28 cellular contexts compared by ENCODE assay signal in the genomic region with DNA sequence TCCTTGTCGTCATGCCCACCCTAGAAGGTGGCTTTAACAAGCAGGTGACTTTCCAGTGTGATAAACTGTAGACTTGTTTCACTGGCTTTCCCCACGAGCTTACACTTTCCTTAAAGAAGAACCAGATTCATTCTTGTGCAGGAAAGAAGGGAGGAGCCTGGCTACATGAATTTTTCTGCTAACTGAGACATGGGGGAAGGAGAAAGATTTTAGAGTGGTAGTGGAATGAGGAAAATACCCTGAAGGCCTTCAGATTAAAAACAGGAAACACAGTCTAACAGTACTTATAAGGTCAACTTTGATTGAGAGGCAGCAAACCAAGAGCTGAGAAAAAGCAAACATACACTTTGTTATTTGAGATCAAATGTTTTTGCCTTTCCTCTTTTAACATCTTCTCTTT.
DNase-seq lines count a peak whose midpoint lies in the region; ATAC-seq, FAIRE-seq and TF ChIP-seq lines count a peak whose summit lies in the region.
"Had no signal": no experiment of that assay in that cellular context is flagged by ENCODE, and none has a peak within 500 bp of the region (broad histone marks: within the 10 kb centered on the region; RNA-seq: fewer than 3 reads in every experiment).

No MANE protein-coding gene starts in this region.

- H3F3A ChIP-seq in GM23338 (replicated peaks; ENCODE audit: low read depth): no peaks in the 10 kb centered on the region

- H4K20me1 ChIP-seq in GM23338 (replicated peaks; ENCODE audit: insufficient read depth) (no peaks in the 10 kb centered on the region), keratinocyte (ENCODE audit: control insufficient read depth, extremely low read depth, insufficient read depth, low read length) (no peaks in the 10 kb centered on the region)

- H3K27ac Mint-ChIP-seq in GM23338: no peak overlapping the region
- peak overlapping the region in 4 of 5 experiments; percentile 54 to 94 (median 80) for H3K27ac Mint-ChIP-seq in brain
- H3K27ac Mint-ChIP-seq: CD14-positive monocyte; IgD-negative memory B cell; immature natural killer cell; stimulated activated naive CD8-positive, alpha-beta T cell treated with anti-CD3 and anti-CD28 coated beads, Interleukin-15, amount 100 ng/mL, for 72 hours had no signal

- no peak for TF ChIP-seq POLR2A in vagina (IDR thresholded peaks at IDR 0.05)

- ATAC-seq in GM23338: no peak
- ATAC-seq: left colon; stimulated activated naive CD8-positive, alpha-beta T cell treated with anti-CD3 and anti-CD28 coated beads, Interleukin-15, amount 100 ng/mL, for 72 hours had no signal

- peaks cover 2% of the 10 kb centered on the region; the same call in 1 of the 2 replicates for H3K9me2 ChIP-seq in GM23338 (ENCODE audit: insufficient read depth)

- H3K79me2 ChIP-seq in GM23338 (replicated peaks; ENCODE audit: insufficient read depth) (no peaks in the 10 kb centered on the region), keratinocyte (ENCODE audit: control insufficient read depth, insufficient read depth, low read length) (no peaks in the 10 kb centered on the region)

- H3K36me3 ChIP-seq in GM23338 (ENCODE audit: insufficient read depth) (no peaks in the 10 kb centered on the region), keratinocyte (ENCODE audit: control insufficient read depth in 2 of 2, extremely low read depth in 1 of 2, insufficient read depth in 2 of 2, low read length in 2 of 2) (no peaks in the 10 kb centered on the region), vagina (no peaks in the 10 kb centered on the region)
- H3K36me3 ChIP-seq: sigmoid colon had no signal

- H3K9me1 ChIP-seq in keratinocyte (ENCODE audit: control insufficient read depth, extremely low read depth, insufficient read depth, low read length): no peaks in the 10 kb centered on the region

- no peaks in the 10 kb centered on the region for H3K36me3 Mint-ChIP-seq in GM23338 (ENCODE audit: low read depth)
- no peaks in the 10 kb centered on the region for H3K36me3 Mint-ChIP-seq in brain
- H3K36me3 Mint-ChIP-seq: CD14-positive monocyte, immature natural killer cell had no signal

- H3K4me3 ChIP-seq in GM23338 (no peak overlapping the region), keratinocyte (ENCODE audit: control insufficient read depth in 2 of 3, extremely low read depth in 1 of 3, insufficient read depth in 2 of 3, low read depth in 1 of 3, low read length in 3 of 3) (no peak overlapping the region), retinal pigment epithelial cell (ENCODE audit: low read length) (no peak overlapping the region), foreskin fibroblast (ENCODE audit: low read depth in 1 of 2, low read length in 2 of 2) (no peak overlapping the region), vagina (no peak overlapping the region)
- H3K4me3 ChIP-seq: sigmoid colon had no signal

- H3K27me3 ChIP-seq in GM23338 (ENCODE audit: insufficient read depth) (no peaks in the 10 kb centered on the region), keratinocyte (ENCODE audit: control insufficient read depth, extremely low read depth, insufficient read depth, low read length) (no peaks in the 10 kb centered on the region), vagina (no peaks in the 10 kb centered on the region)
- H3K27me3 ChIP-seq: sigmoid colon had no signal

- H3K4me3 Mint-ChIP-seq in GM23338 (no peak overlapping the region), brain (no peak overlapping the region)
- H3K4me3 Mint-ChIP-seq: CD14-positive monocyte; IgD-negative memory B cell; immature natural killer cell; stimulated activated naive CD8-positive, alpha-beta T cell treated with anti-CD3 and anti-CD28 coated beads, Interleukin-15, amount 100 ng/mL, for 72 hours had no signal

- dilution Hi-C loops in keratinocyte (cut with MboI; ENCODE audit: extremely low pct_ligation_motif_present, low sequenced_read_pairs): no loop called here

- H2AFZ ChIP-seq in GM23338 (peak overlapping the region; percentile 80), keratinocyte (ENCODE audit: control insufficient read depth, low read length) (peak overlapping the region; percentile 37)

- H3K9me3 Mint-ChIP-seq in GM23338: no peaks in the 10 kb centered on the region
- H3K9me3 Mint-ChIP-seq in brain: peaks cover 0 to 5% (median 3%) of the 10 kb centered on the region in 5 experiments
- H3K9me3 Mint-ChIP-seq: stimulated activated naive CD8-positive, alpha-beta T cell treated with anti-CD3 and anti-CD28 coated beads, Interleukin-15, amount 100 ng/mL, for 72 hours had no signal

- H3K4me1 ChIP-seq in GM23338 (ENCODE audit: insufficient read depth): no peaks in the 10 kb centered on the region
- peaks cover 5% of the 10 kb centered on the region for H3K4me1 ChIP-seq in keratinocyte (ENCODE audit: control insufficient read depth, extremely low read depth, insufficient read depth, low read length)
- H3K4me1 ChIP-seq in vagina: no peaks in the 10 kb centered on the region
- H3K4me1 ChIP-seq: sigmoid colon had no signal

- H3K4me1 Mint-ChIP-seq in GM23338 (no peaks in the 10 kb centered on the region), brain (peaks cover 14% of the 10 kb centered on the region)
- H3K4me1 Mint-ChIP-seq: CD14-positive monocyte; IgD-negative memory B cell; immature natural killer cell; stimulated activated naive CD8-positive, alpha-beta T cell treated with anti-CD3 and anti-CD28 coated beads, Interleukin-15, amount 100 ng/mL, for 72 hours had no signal

- no peak for FAIRE-seq in keratinocyte (lab: Jason Lieb, UNC)
- FAIRE-seq: endometrium, GM19239 had no signal

- intact Hi-C loops in vagina (cut with DNase I): no loop called here

- DNase-seq in GM23338 (ENCODE audit: low spot score) (no peak), keratinocyte (ENCODE audit: low read depth, low spot score) (no peak), retinal pigment epithelial cell (ENCODE audit: low read depth) (peak; percentile 1), foreskin fibroblast (no peak), vagina (ENCODE audit: extremely low spot score in 2 of 2) (no peak), iPS-NIHi11 (ENCODE audit: low spot score) (no peak)
- DNase-seq: activated CD4-positive, alpha-beta T cell treated with anti-CD3 and anti-CD28 coated beads, Interleukin-2, amount 50 U/mL, for 4 hours; activated CD4-positive, CD25-positive, alpha-beta regulatory T cell; activated naive CD4-positive, alpha-beta T cell treated with Interleukin-2 at 50 U/mL for 16 hours; Calu3; cerebellar nuclear complex; GOT3; hypothalamus; immature natural killer cell; left colon; mesenchymal stem cell; NCI-H1092; NCI-H1694; NCI-H82; sigmoid colon; stimulated activated CD4-positive, alpha-beta T cell treated with anti-CD3 and anti-CD28 coated beads, Interleukin-12 subunit alpha, Interleukin-12 subunit beta, amount 100 ng/mL, for 4 hours; stimulated activated CD4-positive, alpha-beta T cell treated with anti-CD3 and anti-CD28 coated beads, Interleukin-2, amount 100 ng/mL, for 48 hours; stimulated activated naive CD8-positive, alpha-beta T cell treated with anti-CD3 and anti-CD28 coated beads, Interleukin-15, amount 100 ng/mL, for 72 hours had no signal

- no peaks in the 10 kb centered on the region for H3K9me3 ChIP-seq in keratinocyte (ENCODE audit: control insufficient read depth, low read depth, low read length)
- H3K9me3 ChIP-seq in vagina: no peaks in the 10 kb centered on the region
- H3K9me3 ChIP-seq: sigmoid colon had no signal

- H3K9ac ChIP-seq in keratinocyte (ENCODE audit: control insufficient read depth, extremely low read depth, insufficient read depth, low read length): no peak overlapping the region

- H3K4me2 ChIP-seq in GM23338 (no peak overlapping the region), keratinocyte (ENCODE audit: control insufficient read depth, extremely low read depth, insufficient read depth, low read depth, low read length) (peak overlapping the region; percentile 10)

- TF ChIP-seq CTCF in GM23338 (conservative IDR thresholded peaks at IDR 0.05; ENCODE audit: low read depth in 2 of 2) (no peak), brain (conservative IDR thresholded peaks at IDR 0.05) (no peak), keratinocyte (optimal IDR thresholded peaks at IDR 0.05 in 1 of 3, IDR thresholded peaks at IDR 0.05 in 1 of 3, conservative IDR thresholded peaks at IDR 0.05 in 1 of 3; ENCODE audit: extremely low read depth in 1 of 3, insufficient read depth in 2 of 3, low read length in 3 of 3) (no peak), retinal pigment epithelial cell (conservative IDR thresholded peaks at IDR 0.05; ENCODE audit: low read depth, low read length) (no peak), foreskin fibroblast (IDR thresholded peaks at IDR 0.05; ENCODE audit: low read depth, low read length) (no peak), vagina (IDR thresholded peaks at IDR 0.05) (no peak)

- H3K27ac ChIP-seq in GM23338 (ENCODE audit: low read depth) (no peak overlapping the region), keratinocyte (ENCODE audit: control insufficient read depth, insufficient read depth, low read length) (no peak overlapping the region), vagina (no peak overlapping the region)
- H3K27ac ChIP-seq: sigmoid colon had no signal

- H3K27me3 Mint-ChIP-seq in GM23338 (ENCODE audit: insufficient read depth, low read depth, poor library complexity): no peaks in the 10 kb centered on the region
- no peaks in the 10 kb centered on the region for H3K27me3 Mint-ChIP-seq in brain
- H3K27me3 Mint-ChIP-seq: IgD-negative memory B cell; stimulated activated naive CD8-positive, alpha-beta T cell treated with anti-CD3 and anti-CD28 coated beads, Interleukin-15, amount 100 ng/mL, for 72 hours had no signal

TF ChIP-seq in GM23338, 12 proteins besides CTCF, POLR2A, EP300 and RAD21 (continues in another document):
- no peak for TF ChIP-seq POLR2AphosphoS5 (IDR thresholded peaks at IDR 0.05; ENCODE audit: low read depth)
- TF ChIP-seq EZH2 (IDR thresholded peaks at IDR 0.05; ENCODE audit: low read depth, unreplicated experiment): no peak
- no peak for TF ChIP-seq ZNF331 (CRISPR knock-in tag; IDR thresholded peaks at IDR 0.05; ENCODE audit: low read depth)
